24 cellular contexts compared by ENCODE assay signal in genomic region chr6:100246206-100246605, GRCh38.
"Had no signal": no experiment of that assay in that cellular context is flagged by ENCODE, and none has a peak within 500 bp of the region (broad histone marks: within the 10 kb centered on the region; RNA-seq: fewer than 3 reads in every experiment).

No MANE protein-coding gene starts in this region.

- H3K36me3 Mint-ChIP-seq: mesothelial cell of epicardium; natural killer cell treated with Interleukin-12 subunit alpha and Interleukin-12 subunit beta and Interleukin-15 and Interleukin-18, amount 100 ng/mL, for 72 hours; stimulated activated naive B cell treated with anti-CD40 and anti-IgM and Interleukin-4, amounts not matched to agents 10 μg/mL and 1 μg/mL and 100 μg/mL, for 72 hours had no signal

- H3K9me3 ChIP-seq: colonic mucosa, esophagus muscularis mucosa, sigmoid colon, spleen, thoracic aorta, upper lobe of right lung had no signal

- DNase-seq: activated CD4-positive, alpha-beta T cell treated with anti-CD3 and anti-CD28 coated beads, Interleukin-2, amount 10 ng/mL, durations not matched to agents 24 days and 14 days; activated CD8-positive, alpha-beta T cell treated with anti-CD3 and anti-CD28 coated beads, Interleukin-2, amount 10 ng/mL, durations not matched to agents 7 days and 5 days; activated naive CD4-positive, alpha-beta T cell treated with anti-CD3 and anti-CD28 coated beads for 36 hours; activated naive CD8-positive, alpha-beta T cell treated with anti-CD3 and anti-CD28 coated beads, Interleukin-2, amount 50 U/mL, for 24 hours; activated T-cell treated with anti-CD3 and anti-CD28 coated beads, Interleukin-2, amount 50 U/mL, for 24 hours; anterior cingulate cortex; brain microvascular endothelial cell; colonic mucosa; hippocampal formation; islet precursor cell; left colon; sigmoid colon; spleen; stimulated activated naive B cell treated with anti-CD40 and anti-IgM and Interleukin-4, amounts not matched to agents 10 μg/mL and 1 μg/mL and 100 μg/mL, for 72 hours; upper lobe of right lung had no signal

- H3K9me3 Mint-ChIP-seq: activated CD4-positive, alpha-beta T cell treated with anti-CD3 and anti-CD28 coated beads, Interleukin-2, amount 10 ng/mL, durations not matched to agents 24 days and 14 days; activated naive CD4-positive, alpha-beta T cell treated with anti-CD3 and anti-CD28 coated beads for 36 hours; activated naive CD8-positive, alpha-beta T cell treated with anti-CD3 and anti-CD28 coated beads, Interleukin-2, amount 50 U/mL, for 24 hours; activated T-cell treated with anti-CD3 and anti-CD28 coated beads, Interleukin-2, amount 50 U/mL, for 24 hours; activated T-helper 2 cell treated with anti-CD3 and anti-CD28 coated beads, Interferon-gamma antibody, Interleukin-2, Interleukin-4, amounts not matched to agents 10 μg/mL and 5 μg/mL and 100 μg/mL, durations not matched to agents 14 hours and 24 hours and 36 hours; central memory CD8-positive, alpha-beta T cell; mesothelial cell of epicardium; natural killer cell treated with Interleukin-12 subunit alpha and Interleukin-12 subunit beta and Interleukin-15 and Interleukin-18, amount 100 ng/mL, for 72 hours; stimulated activated naive B cell treated with anti-CD40 and anti-IgM and Interleukin-4, amounts not matched to agents 10 μg/mL and 1 μg/mL and 100 μg/mL, for 72 hours; T-helper 1 cell treated with Interleukin-12 subunit alpha and Interleukin-12 subunit beta and Interleukin-4 antibody, amounts not matched to agents 30 μg/mL and 1 μg/mL, for 36 hours had no signal

- ATAC-seq: activated CD8-positive, alpha-beta T cell treated with anti-CD3 and anti-CD28 coated beads, Interleukin-2, amount 10 ng/mL, durations not matched to agents 7 days and 5 days; activated naive CD8-positive, alpha-beta T cell treated with anti-CD3 and anti-CD28 coated beads, Interleukin-2, amount 50 U/mL, for 24 hours; left colon; natural killer cell treated with Interleukin-12 subunit alpha and Interleukin-12 subunit beta and Interleukin-15 and Interleukin-18, amount 100 ng/mL, for 72 hours; stimulated activated naive B cell treated with anti-CD40 and anti-IgM and Interleukin-4, amounts not matched to agents 10 μg/mL and 1 μg/mL and 100 μg/mL, for 72 hours; upper lobe of right lung had no signal

- H3K36me3 ChIP-seq: brain microvascular endothelial cell, colonic mucosa, esophagus muscularis mucosa, sigmoid colon, spleen, thoracic aorta, upper lobe of right lung had no signal

- H3K4me1 Mint-ChIP-seq: activated CD4-positive, alpha-beta T cell treated with anti-CD3 and anti-CD28 coated beads, Interleukin-2, amount 10 ng/mL, durations not matched to agents 24 days and 14 days; activated naive CD8-positive, alpha-beta T cell treated with anti-CD3 and anti-CD28 coated beads, Interleukin-2, amount 50 U/mL, for 24 hours; central memory CD8-positive, alpha-beta T cell; mesothelial cell of epicardium; stimulated activated naive B cell treated with anti-CD40 and anti-IgM and Interleukin-4, amounts not matched to agents 10 μg/mL and 1 μg/mL and 100 μg/mL, for 72 hours had no signal

- H3K27me3 ChIP-seq: brain microvascular endothelial cell, colonic mucosa, esophagus muscularis mucosa, sigmoid colon, spleen, upper lobe of right lung had no signal

- H3K27me3 Mint-ChIP-seq: activated CD4-positive, alpha-beta T cell treated with anti-CD3 and anti-CD28 coated beads, Interleukin-2, amount 10 ng/mL, durations not matched to agents 24 days and 14 days; activated naive CD8-positive, alpha-beta T cell treated with anti-CD3 and anti-CD28 coated beads, Interleukin-2, amount 50 U/mL, for 24 hours; activated T-cell treated with anti-CD3 and anti-CD28 coated beads, Interleukin-2, amount 50 U/mL, for 24 hours; central memory CD8-positive, alpha-beta T cell; stimulated activated naive B cell treated with anti-CD40 and anti-IgM and Interleukin-4, amounts not matched to agents 10 μg/mL and 1 μg/mL and 100 μg/mL, for 72 hours had no signal

- H3K27ac Mint-ChIP-seq: activated CD4-positive, alpha-beta T cell treated with anti-CD3 and anti-CD28 coated beads, Interleukin-2, amount 10 ng/mL, durations not matched to agents 24 days and 14 days; activated CD8-positive, alpha-beta T cell treated with anti-CD3 and anti-CD28 coated beads, Interleukin-2, amount 10 ng/mL, durations not matched to agents 7 days and 5 days; activated naive CD4-positive, alpha-beta T cell treated with anti-CD3 and anti-CD28 coated beads for 36 hours; activated naive CD8-positive, alpha-beta T cell treated with anti-CD3 and anti-CD28 coated beads, Interleukin-2, amount 50 U/mL, for 24 hours; activated T-cell treated with anti-CD3 and anti-CD28 coated beads, Interleukin-2, amount 50 U/mL, for 24 hours; activated T-helper 2 cell treated with anti-CD3 and anti-CD28 coated beads, Interferon-gamma antibody, Interleukin-2, Interleukin-4, amounts not matched to agents 10 μg/mL and 5 μg/mL and 100 μg/mL, durations not matched to agents 14 hours and 24 hours and 36 hours; mesothelial cell of epicardium; natural killer cell treated with Interleukin-12 subunit alpha and Interleukin-12 subunit beta and Interleukin-15 and Interleukin-18, amount 100 ng/mL, for 72 hours; stimulated activated naive B cell treated with anti-CD40 and anti-IgM and Interleukin-4, amounts not matched to agents 10 μg/mL and 1 μg/mL and 100 μg/mL, for 72 hours; T-helper 1 cell treated with Interleukin-12 subunit alpha and Interleukin-12 subunit beta and Interleukin-4 antibody, amounts not matched to agents 30 μg/mL and 1 μg/mL, for 36 hours had no signal

- H3K4me3 Mint-ChIP-seq: activated CD4-positive, alpha-beta T cell treated with anti-CD3 and anti-CD28 coated beads, Interleukin-2, amount 10 ng/mL, durations not matched to agents 24 days and 14 days; activated CD8-positive, alpha-beta T cell treated with anti-CD3 and anti-CD28 coated beads, Interleukin-2, amount 10 ng/mL, durations not matched to agents 7 days and 5 days; activated naive CD4-positive, alpha-beta T cell treated with anti-CD3 and anti-CD28 coated beads for 36 hours; activated naive CD8-positive, alpha-beta T cell treated with anti-CD3 and anti-CD28 coated beads, Interleukin-2, amount 50 U/mL, for 24 hours; activated T-cell treated with anti-CD3 and anti-CD28 coated beads, Interleukin-2, amount 50 U/mL, for 24 hours; central memory CD8-positive, alpha-beta T cell; mesothelial cell of epicardium; natural killer cell treated with Interleukin-12 subunit alpha and Interleukin-12 subunit beta and Interleukin-15 and Interleukin-18, amount 100 ng/mL, for 72 hours; stimulated activated naive B cell treated with anti-CD40 and anti-IgM and Interleukin-4, amounts not matched to agents 10 μg/mL and 1 μg/mL and 100 μg/mL, for 72 hours; T-helper 1 cell treated with Interleukin-12 subunit alpha and Interleukin-12 subunit beta and Interleukin-4 antibody, amounts not matched to agents 30 μg/mL and 1 μg/mL, for 36 hours had no signal

- H3K27ac ChIP-seq: brain microvascular endothelial cell, colonic mucosa, esophagus muscularis mucosa, parathyroid adenoma, sigmoid colon, spleen, thoracic aorta, upper lobe of right lung had no signal

- H3K4me1 ChIP-seq: colonic mucosa, esophagus muscularis mucosa, parathyroid adenoma, sigmoid colon, spleen, upper lobe of right lung had no signal

- H3K4me3 ChIP-seq: colonic mucosa, esophagus muscularis mucosa, lung, sigmoid colon, spleen, thoracic aorta, upper lobe of right lung had no signal
